1 cellular context compared by ENCODE assay signal in the genomic region with DNA sequence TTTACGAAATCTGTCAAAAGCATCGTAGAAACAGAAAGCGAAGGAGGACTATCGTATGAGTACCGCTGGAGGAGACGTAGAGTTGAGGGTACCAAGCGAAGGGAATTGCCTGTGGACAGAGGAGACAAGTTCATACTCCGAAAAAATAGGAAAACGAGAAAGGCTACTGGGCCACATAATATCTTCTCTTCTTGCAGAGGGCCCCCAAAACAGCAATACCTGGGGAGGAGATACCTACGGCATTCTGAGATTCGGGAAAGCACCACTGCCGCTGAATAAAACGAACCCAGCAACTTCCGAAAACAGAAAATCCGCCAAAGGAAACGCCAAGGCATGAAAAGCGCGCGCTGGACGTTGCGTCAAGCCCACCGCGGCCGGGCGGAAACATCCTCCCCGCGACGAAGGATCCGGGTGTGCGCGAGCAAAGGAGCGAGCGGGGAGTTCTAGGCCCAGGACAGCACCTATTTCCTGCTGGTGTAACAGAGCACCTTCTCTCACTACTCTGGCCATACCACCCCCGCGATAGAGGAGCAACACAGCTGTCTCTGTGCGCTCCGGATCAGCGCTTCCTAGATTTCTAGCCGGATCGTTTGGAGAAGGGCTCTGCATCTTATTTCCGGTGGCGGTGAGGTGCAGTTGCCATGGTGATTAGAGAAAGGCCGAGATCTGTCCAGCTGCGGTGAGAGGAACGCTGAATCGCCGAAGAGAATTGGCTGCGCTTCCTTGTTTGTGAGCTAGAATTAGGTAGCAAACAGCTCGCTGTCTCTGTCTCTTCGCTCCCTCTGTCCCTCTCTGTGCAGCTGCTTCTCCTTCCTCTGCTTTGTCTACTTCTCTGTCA.
A peak's percentile ranks its signal among the peaks of the same experiment; 100 is the strongest.
TF ChIP-seq lines count a peak whose summit lies in the region.

A gene with protein sequence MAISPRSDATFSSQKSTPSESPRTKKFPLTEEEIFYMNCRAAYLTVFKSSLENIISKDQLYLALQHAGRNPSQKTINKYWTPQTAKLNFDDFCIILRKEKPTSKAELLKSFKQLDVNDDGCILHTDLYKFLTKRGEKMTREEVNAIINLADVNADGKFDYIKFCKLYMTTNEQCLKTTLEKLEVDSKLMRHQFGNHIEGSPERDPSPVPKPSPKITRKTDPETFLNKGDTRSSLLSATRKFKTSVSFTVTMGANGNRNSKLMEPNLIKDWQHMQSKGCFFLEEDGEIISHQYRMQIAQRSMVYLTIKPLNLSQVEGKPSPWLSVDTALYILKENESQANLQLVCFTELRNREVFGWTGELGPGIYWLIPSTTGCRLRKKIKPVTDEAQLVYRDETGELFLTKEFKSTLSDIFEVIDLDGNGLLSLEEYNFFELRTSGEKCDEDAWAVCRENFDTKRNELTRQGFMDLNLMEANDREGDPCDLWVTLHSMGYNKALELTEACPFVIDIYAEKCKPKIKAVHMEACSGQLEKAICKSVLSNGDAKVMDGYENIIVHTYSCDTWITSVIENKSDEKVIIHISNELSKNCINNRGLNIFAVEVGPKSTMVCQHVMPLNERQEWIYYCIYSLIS (plus strand): TSS at position 635 of the 838 bp plus-strand sequence. CDS start 2,048 bp downstream, outside the sequence.
A gene with protein sequence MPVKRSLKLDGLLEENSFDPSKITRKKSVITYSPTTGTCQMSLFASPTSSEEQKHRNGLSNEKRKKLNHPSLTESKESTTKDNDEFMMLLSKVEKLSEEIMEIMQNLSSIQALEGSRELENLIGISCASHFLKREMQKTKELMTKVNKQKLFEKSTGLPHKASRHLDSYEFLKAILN (minus strand): TSS at position 335 of the 838 bp plus-strand sequence. CDS start 92 bp downstream, at position 243.

TF ChIP-seq in GM12878, 131 proteins besides CTCF, POLR2A, EP300 and RAD21 (continued from another document and continues in another):
- TF ChIP-seq, protein P1, sequence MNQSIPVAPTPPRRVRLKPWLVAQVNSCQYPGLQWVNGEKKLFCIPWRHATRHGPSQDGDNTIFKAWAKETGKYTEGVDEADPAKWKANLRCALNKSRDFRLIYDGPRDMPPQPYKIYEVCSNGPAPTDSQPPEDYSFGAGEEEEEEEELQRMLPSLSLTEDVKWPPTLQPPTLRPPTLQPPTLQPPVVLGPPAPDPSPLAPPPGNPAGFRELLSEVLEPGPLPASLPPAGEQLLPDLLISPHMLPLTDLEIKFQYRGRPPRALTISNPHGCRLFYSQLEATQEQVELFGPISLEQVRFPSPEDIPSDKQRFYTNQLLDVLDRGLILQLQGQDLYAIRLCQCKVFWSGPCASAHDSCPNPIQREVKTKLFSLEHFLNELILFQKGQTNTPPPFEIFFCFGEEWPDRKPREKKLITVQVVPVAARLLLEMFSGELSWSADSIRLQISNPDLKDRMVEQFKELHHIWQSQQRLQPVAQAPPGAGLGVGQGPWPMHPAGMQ (IDR thresholded peaks at IDR 0.05; ENCODE audit: borderline replicate concordance), result 0 out of 2 replicates have a peak, but pooled peaks have one; percentile 23
- TF ChIP-seq, protein P2, sequence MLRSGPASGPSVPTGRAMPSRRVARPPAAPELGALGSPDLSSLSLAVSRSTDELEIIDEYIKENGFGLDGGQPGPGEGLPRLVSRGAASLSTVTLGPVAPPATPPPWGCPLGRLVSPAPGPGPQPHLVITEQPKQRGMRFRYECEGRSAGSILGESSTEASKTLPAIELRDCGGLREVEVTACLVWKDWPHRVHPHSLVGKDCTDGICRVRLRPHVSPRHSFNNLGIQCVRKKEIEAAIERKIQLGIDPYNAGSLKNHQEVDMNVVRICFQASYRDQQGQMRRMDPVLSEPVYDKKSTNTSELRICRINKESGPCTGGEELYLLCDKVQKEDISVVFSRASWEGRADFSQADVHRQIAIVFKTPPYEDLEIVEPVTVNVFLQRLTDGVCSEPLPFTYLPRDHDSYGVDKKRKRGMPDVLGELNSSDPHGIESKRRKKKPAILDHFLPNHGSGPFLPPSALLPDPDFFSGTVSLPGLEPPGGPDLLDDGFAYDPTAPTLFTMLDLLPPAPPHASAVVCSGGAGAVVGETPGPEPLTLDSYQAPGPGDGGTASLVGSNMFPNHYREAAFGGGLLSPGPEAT (IDR thresholded peaks at IDR 0.05; ENCODE audit: low read depth), result peak; percentile 99
- TF ChIP-seq BMI1 (IDR thresholded peaks at IDR 0.05; ENCODE audit: borderline replicate concordance) (peak; percentile 98), TCF7 (IDR thresholded peaks at IDR 0.05; ENCODE audit: borderline replicate concordance) (peak; percentile 71), SREBF2 (IDR thresholded peaks at IDR 0.05; ENCODE audit: low read length) (no peak), PAX5 (IDR thresholded peaks at IDR 0.05; ENCODE audit: borderline replicate concordance, low read depth, low read length) (peak; percentile 55; the same call in 1 of the 2 replicates), BACH1 (IDR thresholded peaks at IDR 0.05; ENCODE audit: borderline replicate concordance) (no peak), MTA2 (IDR thresholded peaks at IDR 0.05; ENCODE audit: low read depth) (peak; percentile 61; the same call in 1 of the 2 replicates), SIN3A (IDR thresholded peaks at IDR 0.05; ENCODE audit: low read depth, low read length) (peak; percentile 80), PML (IDR thresholded peaks at IDR 0.05; ENCODE audit: low read length) (peak; percentile 88; the same call in 1 of the 2 replicates), ZBED1 (IDR thresholded peaks at IDR 0.05; ENCODE audit: borderline replicate concordance) (no peak), RFX5 (IDR thresholded peaks at IDR 0.05; ENCODE audit: low read depth, low read length) (no peak), LARP7 (IDR thresholded peaks at IDR 0.05) (peak; percentile 97), NFXL1 (IDR thresholded peaks at IDR 0.05; ENCODE audit: borderline replicate concordance) (no peak), RELA (IDR thresholded peaks at IDR 0.05; ENCODE audit: borderline replicate concordance, partially characterized antibody) (peak; percentile 96)
- TF ChIP-seq, protein P3, sequence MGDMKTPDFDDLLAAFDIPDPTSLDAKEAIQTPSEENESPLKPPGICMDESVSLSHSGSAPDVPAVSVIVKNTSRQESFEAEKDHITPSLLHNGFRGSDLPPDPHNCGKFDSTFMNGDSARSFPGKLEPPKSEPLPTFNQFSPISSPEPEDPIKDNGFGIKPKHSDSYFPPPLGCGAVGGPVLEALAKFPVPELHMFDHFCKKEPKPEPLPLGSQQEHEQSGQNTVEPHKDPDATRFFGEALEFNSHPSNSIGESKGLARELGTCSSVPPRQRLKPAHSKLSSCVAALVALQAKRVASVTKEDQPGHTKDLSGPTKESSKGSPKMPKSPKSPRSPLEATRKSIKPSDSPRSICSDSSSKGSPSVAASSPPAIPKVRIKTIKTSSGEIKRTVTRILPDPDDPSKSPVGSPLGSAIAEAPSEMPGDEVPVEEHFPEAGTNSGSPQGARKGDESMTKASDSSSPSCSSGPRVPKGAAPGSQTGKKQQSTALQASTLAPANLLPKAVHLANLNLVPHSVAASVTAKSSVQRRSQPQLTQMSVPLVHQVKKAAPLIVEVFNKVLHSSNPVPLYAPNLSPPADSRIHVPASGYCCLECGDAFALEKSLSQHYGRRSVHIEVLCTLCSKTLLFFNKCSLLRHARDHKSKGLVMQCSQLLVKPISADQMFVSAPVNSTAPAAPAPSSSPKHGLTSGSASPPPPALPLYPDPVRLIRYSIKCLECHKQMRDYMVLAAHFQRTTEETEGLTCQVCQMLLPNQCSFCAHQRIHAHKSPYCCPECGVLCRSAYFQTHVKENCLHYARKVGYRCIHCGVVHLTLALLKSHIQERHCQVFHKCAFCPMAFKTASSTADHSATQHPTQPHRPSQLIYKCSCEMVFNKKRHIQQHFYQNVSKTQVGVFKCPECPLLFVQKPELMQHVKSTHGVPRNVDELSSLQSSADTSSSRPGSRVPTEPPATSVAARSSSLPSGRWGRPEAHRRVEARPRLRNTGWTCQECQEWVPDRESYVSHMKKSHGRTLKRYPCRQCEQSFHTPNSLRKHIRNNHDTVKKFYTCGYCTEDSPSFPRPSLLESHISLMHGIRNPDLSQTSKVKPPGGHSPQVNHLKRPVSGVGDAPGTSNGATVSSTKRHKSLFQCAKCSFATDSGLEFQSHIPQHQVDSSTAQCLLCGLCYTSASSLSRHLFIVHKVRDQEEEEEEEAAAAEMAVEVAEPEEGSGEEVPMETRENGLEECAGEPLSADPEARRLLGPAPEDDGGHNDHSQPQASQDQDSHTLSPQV (IDR thresholded peaks at IDR 0.05), result no peak
- TF ChIP-seq, protein P4, sequence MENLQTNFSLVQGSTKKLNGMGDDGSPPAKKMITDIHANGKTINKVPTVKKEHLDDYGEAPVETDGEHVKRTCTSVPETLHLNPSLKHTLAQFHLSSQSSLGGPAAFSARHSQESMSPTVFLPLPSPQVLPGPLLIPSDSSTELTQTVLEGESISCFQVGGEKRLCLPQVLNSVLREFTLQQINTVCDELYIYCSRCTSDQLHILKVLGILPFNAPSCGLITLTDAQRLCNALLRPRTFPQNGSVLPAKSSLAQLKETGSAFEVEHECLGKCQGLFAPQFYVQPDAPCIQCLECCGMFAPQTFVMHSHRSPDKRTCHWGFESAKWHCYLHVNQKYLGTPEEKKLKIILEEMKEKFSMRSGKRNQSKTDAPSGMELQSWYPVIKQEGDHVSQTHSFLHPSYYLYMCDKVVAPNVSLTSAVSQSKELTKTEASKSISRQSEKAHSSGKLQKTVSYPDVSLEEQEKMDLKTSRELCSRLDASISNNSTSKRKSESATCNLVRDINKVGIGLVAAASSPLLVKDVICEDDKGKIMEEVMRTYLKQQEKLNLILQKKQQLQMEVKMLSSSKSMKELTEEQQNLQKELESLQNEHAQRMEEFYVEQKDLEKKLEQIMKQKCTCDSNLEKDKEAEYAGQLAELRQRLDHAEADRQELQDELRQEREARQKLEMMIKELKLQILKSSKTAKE (IDR thresholded peaks at IDR 0.05; ENCODE audit: low read depth, poor library complexity, severe bottlenecking), result peak; percentile 84
- TF ChIP-seq, protein P5, sequence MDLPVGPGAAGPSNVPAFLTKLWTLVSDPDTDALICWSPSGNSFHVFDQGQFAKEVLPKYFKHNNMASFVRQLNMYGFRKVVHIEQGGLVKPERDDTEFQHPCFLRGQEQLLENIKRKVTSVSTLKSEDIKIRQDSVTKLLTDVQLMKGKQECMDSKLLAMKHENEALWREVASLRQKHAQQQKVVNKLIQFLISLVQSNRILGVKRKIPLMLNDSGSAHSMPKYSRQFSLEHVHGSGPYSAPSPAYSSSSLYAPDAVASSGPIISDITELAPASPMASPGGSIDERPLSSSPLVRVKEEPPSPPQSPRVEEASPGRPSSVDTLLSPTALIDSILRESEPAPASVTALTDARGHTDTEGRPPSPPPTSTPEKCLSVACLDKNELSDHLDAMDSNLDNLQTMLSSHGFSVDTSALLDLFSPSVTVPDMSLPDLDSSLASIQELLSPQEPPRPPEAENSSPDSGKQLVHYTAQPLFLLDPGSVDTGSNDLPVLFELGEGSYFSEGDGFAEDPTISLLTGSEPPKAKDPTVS (IDR thresholded peaks at IDR 0.05; ENCODE audit: low read depth, low read length), result peak; percentile 47; the same call in 1 of the 2 replicates
- TF ChIP-seq, protein P6, sequence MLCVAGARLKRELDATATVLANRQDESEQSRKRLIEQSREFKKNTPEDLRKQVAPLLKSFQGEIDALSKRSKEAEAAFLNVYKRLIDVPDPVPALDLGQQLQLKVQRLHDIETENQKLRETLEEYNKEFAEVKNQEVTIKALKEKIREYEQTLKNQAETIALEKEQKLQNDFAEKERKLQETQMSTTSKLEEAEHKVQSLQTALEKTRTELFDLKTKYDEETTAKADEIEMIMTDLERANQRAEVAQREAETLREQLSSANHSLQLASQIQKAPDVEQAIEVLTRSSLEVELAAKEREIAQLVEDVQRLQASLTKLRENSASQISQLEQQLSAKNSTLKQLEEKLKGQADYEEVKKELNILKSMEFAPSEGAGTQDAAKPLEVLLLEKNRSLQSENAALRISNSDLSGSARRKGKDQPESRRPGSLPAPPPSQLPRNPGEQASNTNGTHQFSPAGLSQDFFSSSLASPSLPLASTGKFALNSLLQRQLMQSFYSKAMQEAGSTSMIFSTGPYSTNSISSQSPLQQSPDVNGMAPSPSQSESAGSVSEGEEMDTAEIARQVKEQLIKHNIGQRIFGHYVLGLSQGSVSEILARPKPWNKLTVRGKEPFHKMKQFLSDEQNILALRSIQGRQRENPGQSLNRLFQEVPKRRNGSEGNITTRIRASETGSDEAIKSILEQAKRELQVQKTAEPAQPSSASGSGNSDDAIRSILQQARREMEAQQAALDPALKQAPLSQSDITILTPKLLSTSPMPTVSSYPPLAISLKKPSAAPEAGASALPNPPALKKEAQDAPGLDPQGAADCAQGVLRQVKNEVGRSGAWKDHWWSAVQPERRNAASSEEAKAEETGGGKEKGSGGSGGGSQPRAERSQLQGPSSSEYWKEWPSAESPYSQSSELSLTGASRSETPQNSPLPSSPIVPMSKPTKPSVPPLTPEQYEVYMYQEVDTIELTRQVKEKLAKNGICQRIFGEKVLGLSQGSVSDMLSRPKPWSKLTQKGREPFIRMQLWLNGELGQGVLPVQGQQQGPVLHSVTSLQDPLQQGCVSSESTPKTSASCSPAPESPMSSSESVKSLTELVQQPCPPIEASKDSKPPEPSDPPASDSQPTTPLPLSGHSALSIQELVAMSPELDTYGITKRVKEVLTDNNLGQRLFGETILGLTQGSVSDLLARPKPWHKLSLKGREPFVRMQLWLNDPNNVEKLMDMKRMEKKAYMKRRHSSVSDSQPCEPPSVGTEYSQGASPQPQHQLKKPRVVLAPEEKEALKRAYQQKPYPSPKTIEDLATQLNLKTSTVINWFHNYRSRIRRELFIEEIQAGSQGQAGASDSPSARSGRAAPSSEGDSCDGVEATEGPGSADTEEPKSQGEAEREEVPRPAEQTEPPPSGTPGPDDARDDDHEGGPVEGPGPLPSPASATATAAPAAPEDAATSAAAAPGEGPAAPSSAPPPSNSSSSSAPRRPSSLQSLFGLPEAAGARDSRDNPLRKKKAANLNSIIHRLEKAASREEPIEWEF (IDR thresholded peaks at IDR 0.05; ENCODE audit: insufficient replicate concordance, low read depth, low read length), result no peak
- TF ChIP-seq, protein P7, sequence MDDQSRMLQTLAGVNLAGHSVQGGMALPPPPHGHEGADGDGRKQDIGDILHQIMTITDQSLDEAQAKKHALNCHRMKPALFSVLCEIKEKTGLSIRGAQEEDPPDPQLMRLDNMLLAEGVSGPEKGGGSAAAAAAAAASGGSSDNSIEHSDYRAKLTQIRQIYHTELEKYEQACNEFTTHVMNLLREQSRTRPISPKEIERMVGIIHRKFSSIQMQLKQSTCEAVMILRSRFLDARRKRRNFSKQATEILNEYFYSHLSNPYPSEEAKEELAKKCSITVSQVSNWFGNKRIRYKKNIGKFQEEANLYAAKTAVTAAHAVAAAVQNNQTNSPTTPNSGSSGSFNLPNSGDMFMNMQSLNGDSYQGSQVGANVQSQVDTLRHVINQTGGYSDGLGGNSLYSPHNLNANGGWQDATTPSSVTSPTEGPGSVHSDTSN (IDR thresholded peaks at IDR 0.05; ENCODE audit: insufficient replicate concordance, low read depth, low read length), result no peak
- TF ChIP-seq, protein P8, sequence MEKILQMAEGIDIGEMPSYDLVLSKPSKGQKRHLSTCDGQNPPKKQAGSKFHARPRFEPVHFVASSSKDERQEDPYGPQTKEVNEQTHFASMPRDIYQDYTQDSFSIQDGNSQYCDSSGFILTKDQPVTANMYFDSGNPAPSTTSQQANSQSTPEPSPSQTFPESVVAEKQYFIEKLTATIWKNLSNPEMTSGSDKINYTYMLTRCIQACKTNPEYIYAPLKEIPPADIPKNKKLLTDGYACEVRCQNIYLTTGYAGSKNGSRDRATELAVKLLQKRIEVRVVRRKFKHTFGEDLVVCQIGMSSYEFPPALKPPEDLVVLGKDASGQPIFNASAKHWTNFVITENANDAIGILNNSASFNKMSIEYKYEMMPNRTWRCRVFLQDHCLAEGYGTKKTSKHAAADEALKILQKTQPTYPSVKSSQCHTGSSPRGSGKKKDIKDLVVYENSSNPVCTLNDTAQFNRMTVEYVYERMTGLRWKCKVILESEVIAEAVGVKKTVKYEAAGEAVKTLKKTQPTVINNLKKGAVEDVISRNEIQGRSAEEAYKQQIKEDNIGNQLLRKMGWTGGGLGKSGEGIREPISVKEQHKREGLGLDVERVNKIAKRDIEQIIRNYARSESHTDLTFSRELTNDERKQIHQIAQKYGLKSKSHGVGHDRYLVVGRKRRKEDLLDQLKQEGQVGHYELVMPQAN (conservative IDR thresholded peaks at IDR 0.05), result peak; percentile 94
